ENCODE assay signal across 8 cellular contexts in genomic region chr2:238644095-238645081, GRCh38.
DNase-seq lines count a peak whose midpoint lies in the region; ATAC-seq and TF ChIP-seq lines count a peak whose summit lies in the region.

No MANE protein-coding gene starts in this region.

- no peaks in the 10 kb centered on the region for H3K36me3 ChIP-seq in osteoblast (ENCODE audit: insufficient read depth, low read length)
- H3K36me3 ChIP-seq in MM.1S (replicated peaks; ENCODE audit: insufficient read depth, low read length): no peaks in the 10 kb centered on the region

- no peak for ATAC-seq in HG03025 (IDR thresholded peaks at IDR 0.05; ENCODE audit: low FRiP score, unreplicated experiment)

- H3K4me2 ChIP-seq in osteoblast (ENCODE audit: insufficient read depth, low read length) (peak overlapping the region; percentile 60), MM.1S (ENCODE audit: low read depth, low read length) (no peak overlapping the region)

- DNase-seq in Ammon's horn (ENCODE audit: low spot score): peak; percentile 18
- DNase-seq in MV-4-11 (lab: John Stamatoyannopoulos, UW): peak; percentile 69
- DNase-seq in dermis blood vessel endothelial cell: peak; percentile 79
- DNase-seq in osteoblast (ENCODE audit: insufficient read length, low spot score, missing footprints): peak; percentile 87
- no peak for DNase-seq in stimulated activated CD8-positive, alpha-beta memory T cell treated with anti-CD3 and anti-CD28 coated beads, Interleukin-4, amount 100 ng/mL, for 48 hours
- DNase-seq in NCI-H1417 treated with DMSO at 0.1 percent for 48 hours (lab: John Stamatoyannopoulos, UW): no peak
- DNase-seq in MM.1S: no peak

- H3K4me3 ChIP-seq in osteoblast (ENCODE audit: insufficient read depth, low read length): no peak overlapping the region
- no peak overlapping the region for H3K4me3 ChIP-seq in MM.1S (ENCODE audit: low read length)

- H3K9me3 ChIP-seq in osteoblast (ENCODE audit: low read depth, low read length): no peaks in the 10 kb centered on the region
- no peaks in the 10 kb centered on the region for H3K9me3 ChIP-seq in MM.1S (replicated peaks; ENCODE audit: insufficient read depth, low read length)

- H4K20me1 ChIP-seq in osteoblast (ENCODE audit: insufficient read depth, low read length) (no peaks in the 10 kb centered on the region), MM.1S (ENCODE audit: insufficient read depth, low read length) (no peaks in the 10 kb centered on the region)

- H3K9ac ChIP-seq in MM.1S (ENCODE audit: low read length): no peak overlapping the region

- no peak for TF ChIP-seq CTCF in osteoblast (IDR thresholded peaks at IDR 0.05; ENCODE audit: extremely low read depth, low read depth, low read length)
- TF ChIP-seq CTCF in MM.1S (IDR thresholded peaks at IDR 0.05; ENCODE audit: low read length): no peak

- H2AFZ ChIP-seq in osteoblast (ENCODE audit: low read length): peak overlapping the region; percentile 36
- H2AFZ ChIP-seq in MM.1S (ENCODE audit: low read length): no peak overlapping the region

- H3K79me2 ChIP-seq in osteoblast (ENCODE audit: insufficient read depth, low read length) (no peaks in the 10 kb centered on the region), MM.1S (ENCODE audit: low read length) (no peaks in the 10 kb centered on the region)

- H3K27me3 ChIP-seq in osteoblast (ENCODE audit: insufficient read depth, low read length) (peaks cover 10% of the 10 kb centered on the region), MM.1S (replicated peaks; ENCODE audit: insufficient read depth, low read length) (peaks cover 3% of the 10 kb centered on the region; the same call in 1 of the 2 replicates)

- H3K27ac ChIP-seq in osteoblast (ENCODE audit: low read depth, low read length) (peak overlapping the region; percentile 50), MM.1S (ENCODE audit: low read length) (no peak overlapping the region)

- no peaks in the 10 kb centered on the region for H3K9me2 ChIP-seq in MM.1S (replicated peaks; ENCODE audit: insufficient read depth, low read length)

- H3K4me1 ChIP-seq in osteoblast (ENCODE audit: insufficient read depth, low read length): peaks cover 10% of the 10 kb centered on the region
- H3K4me1 ChIP-seq in MM.1S (ENCODE audit: low read length): no peaks in the 10 kb centered on the region

- no peaks in the 10 kb centered on the region for H3F3A ChIP-seq in MM.1S (ENCODE audit: insufficient read depth, low read length)

Comparison
In these comparisons a context has a peak if more than half of its experiments do, and no peak if none do; other contexts are left out.
1. DNase-seq: peak in Ammon's horn (single experiment), MV-4-11 (single experiment), dermis blood vessel endothelial cell (single experiment) and osteoblast (single experiment); none in stimulated activated CD8-positive, alpha-beta memory T cell treated with anti-CD3 and anti-CD28 coated beads, Interleukin-4, amount 100 ng/mL, for 48 hours (single experiment), NCI-H1417 treated with DMSO at 0.1 percent for 48 hours (single experiment) and MM.1S (single experiment).